ENCODE assay signal across 23 cellular contexts in the genomic region with DNA sequence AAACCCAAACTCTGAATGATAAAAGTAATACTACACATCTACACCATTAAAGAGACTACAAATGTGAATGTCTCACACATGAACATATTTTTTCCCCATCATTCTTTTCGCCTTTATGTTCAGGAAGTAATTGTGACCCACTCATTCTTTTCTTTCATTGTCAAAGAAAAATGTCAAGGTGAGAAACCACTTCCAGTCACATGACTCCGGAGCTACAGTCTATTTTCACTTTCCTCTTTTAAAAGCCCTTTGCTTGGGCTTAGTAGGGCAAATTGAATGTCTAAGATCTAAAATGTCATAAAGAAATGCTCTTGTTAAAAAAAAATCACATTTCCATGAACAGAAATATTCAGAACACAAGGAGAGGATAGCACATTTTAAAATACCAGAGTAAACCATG.
"Had no signal": no experiment of that assay in that cellular context is flagged by ENCODE, and none has a peak within 500 bp of the region (broad histone marks: within the 10 kb centered on the region; RNA-seq: fewer than 3 reads in every experiment).

No MANE protein-coding gene starts in this region.

- H3K9ac ChIP-seq: KMS-11, SK-N-SH had no signal

- ATAC-seq: Panc1, PC-3, T-cell had no signal

- H3K9me2 ChIP-seq: SK-N-SH had no signal

- H3K27ac ChIP-seq: HL-60, KMS-11, RWPE1 had no signal

- H3K27me3 ChIP-seq: MG63 had no signal

- H3K27ac Mint-ChIP-seq: T-cell; T-helper 1 cell treated with Interleukin-12 subunit alpha and Interleukin-12 subunit beta and Interleukin-4 antibody, amounts not matched to agents 30 μg/mL and 1 μg/mL, for 36 hours had no signal

- H3K4me2 ChIP-seq: KMS-11, SK-N-SH had no signal

- H3K36me3 ChIP-seq: MG63 had no signal

- H3K36me3 Mint-ChIP-seq: T-cell had no signal

- H3K27me3 Mint-ChIP-seq: T-cell had no signal

- DNase-seq: Kasumi-1, MG63, NCI-H1092 treated with DMSO at 0.1 percent for 48 hours, NCI-H1417, NCI-H1436 treated with DMSO at 0.1 percent for 48 hours, NCI-H1694, NCI-H187 treated with DMSO at 0.1 percent for 48 hours, NCI-H2029 treated with DMSO at 0.1 percent for 48 hours, NCI-H2171 treated with DMSO at 0.1 percent for 48 hours, NCI-H2227 treated with DMSO at 0.1 percent for 48 hours, NCI-H524, NCI-H526 treated with DMSO at 0.1 percent for 48 hours, NCI-H748 treated with DMSO at 0.1 percent for 48 hours, PC-3, SHP77, SK-N-SH, SW 1271, T-cell had no signal

- H3K4me3 Mint-ChIP-seq: T-cell; T-helper 1 cell treated with Interleukin-12 subunit alpha and Interleukin-12 subunit beta and Interleukin-4 antibody, amounts not matched to agents 30 μg/mL and 1 μg/mL, for 36 hours had no signal

- H3K9me3 ChIP-seq: MG63, SK-N-SH had no signal

- H3K4me3 ChIP-seq: MG63 had no signal

- H3K4me1 Mint-ChIP-seq: T-cell had no signal
